ENCODE assay signal across 8 cellular contexts in the genomic region with DNA sequence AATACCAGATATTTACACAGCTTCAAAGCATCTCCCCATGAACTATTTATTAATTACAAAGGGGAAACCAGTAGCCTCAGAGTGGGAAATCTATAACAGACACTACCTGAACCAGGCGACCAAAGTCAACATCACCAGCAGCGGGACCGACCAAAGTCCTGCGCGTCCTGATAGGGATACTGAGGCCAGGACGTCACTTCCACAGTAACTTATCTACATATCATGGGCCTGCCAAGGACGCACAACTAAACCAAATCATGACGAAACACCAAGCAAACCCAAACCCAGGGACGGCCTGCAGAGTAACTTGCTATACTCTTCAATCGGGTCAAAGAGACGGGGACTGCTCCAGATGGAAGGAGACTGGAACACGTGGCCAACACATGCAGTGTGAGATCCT. TPM values are rescaled to one million over a fixed set of nuclear protein-coding genes. Genes with fewer than 3 reads are reported as not detected.
"Had no signal": no experiment of that assay in that cellular context is flagged by ENCODE, and none has a peak within 500 bp of the region (broad histone marks: within the 10 kb centered on the region; RNA-seq: fewer than 3 reads in every experiment).

No MANE protein-coding gene starts in this region.

- FAIRE-seq: H1, H54, HTR-8/SVneo had no signal

- H3K4me3 ChIP-seq: GM23338 had no signal

- H2AFZ ChIP-seq: GM23338 had no signal

- H3K4me2 ChIP-seq: GM23338 had no signal

- DNase-seq: H9, HCEC 1CT, KG1 had no signal

- ATAC-seq: GM23338 had no signal

RNA-seq across cellular contexts. Expression of gene RIMBP2, which starts 26.0 kb away (rescaled TPM):
- polyA plus RNA-seq: IgD-negative memory B cell had no signal
